Comparison of ENCODE assay signal across 18 cellular contexts in genomic region chr15:60218256-60218655, GRCh38.
A peak's percentile ranks its signal among the peaks of the same experiment; 100 is the strongest.
DNase-seq lines count a peak whose midpoint lies in the region; ATAC-seq and TF ChIP-seq lines count a peak whose summit lies in the region.
"Had no signal": no experiment of that assay in that cellular context is flagged by ENCODE, and none has a peak within 500 bp of the region (broad histone marks: within the 10 kb centered on the region; RNA-seq: fewer than 3 reads in every experiment).

No MANE protein-coding gene starts in this region.

- no peak overlapping the region for H3K4me3 Mint-ChIP-seq in neural progenitor cell
- H3K4me3 Mint-ChIP-seq: CD8-positive, alpha-beta memory T cell; GM23338; IgD-negative memory B cell had no signal

- H3K27me3 ChIP-seq in RWPE2 (ENCODE audit: insufficient read depth, poor library complexity, severe bottlenecking), result peaks cover under 1% of the 10 kb centered on the region
- no peaks in the 10 kb centered on the region for H3K27me3 ChIP-seq in neural progenitor cell
- H3K27me3 ChIP-seq: BLaER1 had no signal

- H3K4me1 ChIP-seq in RWPE2 (ENCODE audit: insufficient read depth, poor library complexity, severe bottlenecking) (no peaks in the 10 kb centered on the region), neural progenitor cell (peaks cover 28% of the 10 kb centered on the region)
- H3K4me1 ChIP-seq: BLaER1 had no signal

- peaks cover 10% of the 10 kb centered on the region for H3K4me1 Mint-ChIP-seq in neural progenitor cell
- H3K4me1 Mint-ChIP-seq: CD8-positive, alpha-beta memory T cell; GM23338; IgD-negative memory B cell had no signal

- no peak for TF ChIP-seq CTCF in RWPE2 (IDR thresholded peaks at IDR 0.05; ENCODE audit: poor library complexity, severe bottlenecking)
- no peak for TF ChIP-seq CTCF in neural progenitor cell (IDR thresholded peaks at IDR 0.05)

- no peaks in the 10 kb centered on the region for H3K36me3 Mint-ChIP-seq in neural progenitor cell
- H3K36me3 Mint-ChIP-seq: CD8-positive, alpha-beta memory T cell; IgD-negative memory B cell had no signal

- ATAC-seq in RWPE2 (ENCODE audit: low read depth) (peak; percentile 52; the same call in 1 of the 3 replicates), esophagus mucosa (peak; percentile 47), HG03571 (IDR thresholded peaks at IDR 0.05; ENCODE audit: unreplicated experiment) (no peak)
- ATAC-seq: GM23338, HepG2 had no signal

- no peak overlapping the region for H3K27ac ChIP-seq in RWPE2 (ENCODE audit: poor library complexity, severe bottlenecking)
- no peak overlapping the region for H3K27ac ChIP-seq in neural progenitor cell
- H3K27ac ChIP-seq: BLaER1 had no signal

- H3F3A ChIP-seq in neural progenitor cell (ENCODE audit: low read depth), result no peaks in the 10 kb centered on the region

- no peak overlapping the region for H2AFZ ChIP-seq in neural progenitor cell (replicated peaks)
- H2AFZ ChIP-seq: GM23338 had no signal

- H3K27ac Mint-ChIP-seq in neural progenitor cell, result no peak overlapping the region
- H3K27ac Mint-ChIP-seq: GM23338, IgD-negative memory B cell had no signal

- peak overlapping the region; percentile 65 for H3K4me2 ChIP-seq in neural progenitor cell
- H3K4me2 ChIP-seq: BLaER1, GM23338 had no signal

- H3K4me3 ChIP-seq in RWPE2 (ENCODE audit: severe bottlenecking) (no peak overlapping the region), neural progenitor cell (no peak overlapping the region)
- H3K4me3 ChIP-seq: BLaER1, GM23338 had no signal

- no peaks in the 10 kb centered on the region for H4K20me1 ChIP-seq in neural progenitor cell (ENCODE audit: low read depth)
- H4K20me1 ChIP-seq: BLaER1 had no signal

- DNase-seq in DMS79 (lab: John Stamatoyannopoulos, UW) (peak; percentile 10), RWPE2 (ENCODE audit: low spot score) (no peak), neural progenitor cell (ENCODE audit: low spot score) (peak; percentile 56), hypothalamus (lab: John Stamatoyannopoulos, UW) (no peak), NCI-H1092 treated with DMSO at 0.1 percent for 48 hours (lab: John Stamatoyannopoulos, UW) (no peak)
- DNase-seq: 8988T; CD8-positive, alpha-beta memory T cell; COR-L47; DMS 273 treated with DMSO at 0.1 percent for 48 hours; DMS53; GDM1; HCEC 1CT had no signal

- H3K36me3 ChIP-seq in RWPE2 (ENCODE audit: low read depth) (no peaks in the 10 kb centered on the region), neural progenitor cell (no peaks in the 10 kb centered on the region)
- H3K36me3 ChIP-seq: BLaER1 had no signal

- H3K9ac ChIP-seq in neural progenitor cell, result no peak overlapping the region
- H3K9ac ChIP-seq: BLaER1 had no signal

- no peaks in the 10 kb centered on the region for H3K79me2 ChIP-seq in neural progenitor cell (ENCODE audit: low read depth)

- no peaks in the 10 kb centered on the region for H3K9me3 Mint-ChIP-seq in neural progenitor cell
- H3K9me3 Mint-ChIP-seq: CD8-positive, alpha-beta memory T cell; GM23338; IgD-negative memory B cell had no signal

- no peaks in the 10 kb centered on the region for H3K27me3 Mint-ChIP-seq in neural progenitor cell (ENCODE audit: insufficient read depth, low read depth)

- H3K9me3 ChIP-seq in RWPE2 (ENCODE audit: severe bottlenecking), result no peaks in the 10 kb centered on the region
- H3K9me3 ChIP-seq in neural progenitor cell (ENCODE audit: low read depth), result no peaks in the 10 kb centered on the region
- H3K9me3 ChIP-seq: BLaER1 had no signal

Comparison
In these comparisons a context has a peak if more than half of its experiments do, and no peak if none do; other contexts are left out.
1. DNase-seq: peak in DMS79 (single experiment) and neural progenitor cell (single experiment); none in RWPE2 (single experiment), hypothalamus (0 of 51) and NCI-H1092 treated with DMSO at 0.1 percent for 48 hours (single experiment).